11 cellular contexts compared by ENCODE assay signal in genomic region chr11:35118906-35119305, GRCh38. TPM values are rescaled to one million over a fixed set of nuclear protein-coding genes. Genes with fewer than 3 reads are reported as not detected.
DNase-seq lines count a peak whose midpoint lies in the region; ATAC-seq and TF ChIP-seq lines count a peak whose summit lies in the region.
"Had no signal": no experiment of that assay in that cellular context is flagged by ENCODE, and none has a peak within 500 bp of the region (broad histone marks: within the 10 kb centered on the region; RNA-seq: fewer than 3 reads in every experiment).

No MANE protein-coding gene starts in this region.

- TF ChIP-seq CTCF in omental fat pad (IDR thresholded peaks at IDR 0.05) (no peak), neural progenitor cell (IDR thresholded peaks at IDR 0.05) (no peak)

- H3K27ac Mint-ChIP-seq in neural progenitor cell = no peak overlapping the region

- no peak overlapping the region for H2BK120ac ChIP-seq in trophoblast cell (ENCODE audit: insufficient read depth, low read length, poor library complexity)

- H2AFZ ChIP-seq in trophoblast cell (ENCODE audit: insufficient read depth, low read length, poor library complexity) (no peak overlapping the region), neural progenitor cell (replicated peaks) (no peak overlapping the region)

- no peak overlapping the region for H3K4ac ChIP-seq in trophoblast cell (ENCODE audit: low read depth, low read length)

- H3F3A ChIP-seq in neural progenitor cell (ENCODE audit: low read depth) = no peaks in the 10 kb centered on the region

- H3K14ac ChIP-seq in trophoblast cell (ENCODE audit: low read length) = no peak overlapping the region

- no peaks in the 10 kb centered on the region for H3K9me3 ChIP-seq in trophoblast cell (ENCODE audit: insufficient read depth, low read depth, low read length)
- H3K9me3 ChIP-seq in neural progenitor cell (ENCODE audit: low read depth) = no peaks in the 10 kb centered on the region

- H3K36me3 ChIP-seq in trophoblast cell (ENCODE audit: control insufficient read depth in 1 of 2, insufficient read depth in 2 of 2, low read length in 2 of 2) (no peaks in the 10 kb centered on the region), neural progenitor cell (no peaks in the 10 kb centered on the region)

- H3K27ac ChIP-seq in trophoblast cell (ENCODE audit: low read depth, low read length) (no peak overlapping the region), neural progenitor cell (no peak overlapping the region)

- no peak overlapping the region for H4K8ac ChIP-seq in trophoblast cell (ENCODE audit: low read depth, low read length)

- no peaks in the 10 kb centered on the region for H4K20me1 ChIP-seq in neural progenitor cell (ENCODE audit: low read depth)

- peak; percentile 80 for ATAC-seq in GM18498 (IDR thresholded peaks at IDR 0.05; ENCODE audit: unreplicated experiment)
- ATAC-seq in GM19463 (IDR thresholded peaks at IDR 0.05; ENCODE audit: unreplicated experiment) = peak; percentile 76
- peak; percentile 77 for ATAC-seq in HG02870 (IDR thresholded peaks at IDR 0.05; ENCODE audit: unreplicated experiment)
- ATAC-seq in HG03469 (IDR thresholded peaks at IDR 0.05; ENCODE audit: unreplicated experiment) = peak; percentile 46
- no peak for ATAC-seq in omental fat pad (ENCODE audit: low FRiP score)

- H3K79me2 ChIP-seq in trophoblast cell (ENCODE audit: control insufficient read depth, insufficient read depth, low read length, poor library complexity) (no peaks in the 10 kb centered on the region), neural progenitor cell (ENCODE audit: low read depth) (no peaks in the 10 kb centered on the region)

- peaks cover 19% of the 10 kb centered on the region for H3K4me1 Mint-ChIP-seq in neural progenitor cell

- no peak overlapping the region for H3K18ac ChIP-seq in trophoblast cell (ENCODE audit: low read length)

- H3K4me3 ChIP-seq in trophoblast cell (ENCODE audit: low read depth, low read length) (no peak overlapping the region), neural progenitor cell (no peak overlapping the region)

- no peak overlapping the region for H2BK5ac ChIP-seq in trophoblast cell (ENCODE audit: low read depth, low read length, poor library complexity)

- peaks cover 2% of the 10 kb centered on the region for H3K27me3 Mint-ChIP-seq in neural progenitor cell (ENCODE audit: insufficient read depth, low read depth)

- H3K4me2 ChIP-seq in trophoblast cell (ENCODE audit: low read length) (no peak overlapping the region), neural progenitor cell (no peak overlapping the region)

- no peaks in the 10 kb centered on the region for H3K9me3 Mint-ChIP-seq in neural progenitor cell

- no peak overlapping the region for H4K12ac ChIP-seq in trophoblast cell (ENCODE audit: low read depth, low read length)

- H3K4me3 Mint-ChIP-seq in neural progenitor cell = no peak overlapping the region

- WGBS in trophoblast cell (ENCODE audit: extremely low coverage, insufficient coverage, insufficient read length) = no CpG with 5 or more reads among the region's 4 CpGs

- H3K4me1 ChIP-seq in trophoblast cell (ENCODE audit: control insufficient read depth in 1 of 2, insufficient read depth in 2 of 2, low read length in 2 of 2) (no peaks in the 10 kb centered on the region), neural progenitor cell (peaks cover 6% of the 10 kb centered on the region)

- H3K36me3 Mint-ChIP-seq in neural progenitor cell = no peaks in the 10 kb centered on the region

- H2BK12ac ChIP-seq in trophoblast cell (ENCODE audit: low read length) = no peak overlapping the region

- H2AK5ac ChIP-seq in trophoblast cell (ENCODE audit: low read length) = no peak overlapping the region

- H3K9ac ChIP-seq in trophoblast cell (ENCODE audit: low read length) (no peak overlapping the region), neural progenitor cell (no peak overlapping the region)

- no peak overlapping the region for H4K91ac ChIP-seq in trophoblast cell (ENCODE audit: low read depth, low read length)

- no peak overlapping the region for H3K23ac ChIP-seq in trophoblast cell (ENCODE audit: low read length)

- no peaks in the 10 kb centered on the region for H3K27me3 ChIP-seq in trophoblast cell (ENCODE audit: insufficient read depth, low read length)
- H3K27me3 ChIP-seq in neural progenitor cell = peaks cover 13% of the 10 kb centered on the region

- no peaks in the 10 kb centered on the region for H3K79me1 ChIP-seq in trophoblast cell (ENCODE audit: low read length)

- DNase-seq in omental fat pad (ENCODE audit: low spot score) (no peak), NCI-H2171 (lab: John Stamatoyannopoulos, UW) (no peak), trophoblast cell (no peak), neural progenitor cell (ENCODE audit: low spot score) (no peak)
- DNase-seq: activated CD8-positive, alpha-beta memory T cell treated with anti-CD3 and anti-CD28 coated beads for 24 hours; DND-41; NCI-H1930 had no signal

RNA-seq across cellular contexts. Expression of gene CD44, which starts 20.1 kb away (rescaled TPM):
- 100 to 1,000 TPM in 3 of 4 donors, 10 to 100 TPM in 1; 92.7 to 627 (median 158) TPM for total RNA-seq in omental fat pad
- 15.1 and 16.7 TPM in 2 replicates for polyA plus RNA-seq in trophoblast cell (2013)
- total RNA-seq in neural progenitor cell (ENCODE audit: low replicate concordance) = 1.4 and 1.7 TPM in 2 replicates

Comparison
In these comparisons a context has a peak if more than half of its experiments do, and no peak if none do; other contexts are left out.
1. RNA of gene CD44, which starts 20.1 kb away (total RNA-seq): 92.7 to 627 TPM in omental fat pad; 1.4 to 1.7 TPM in neural progenitor cell; every median in the first group is over 10 times any median in the second.